14 cellular contexts compared by ENCODE assay signal in genomic region chr6:143755301-143755744, GRCh38.
A peak's percentile ranks its signal among the peaks of the same experiment; 100 is the strongest.
DNase-seq lines count a peak whose midpoint lies in the region; ATAC-seq, FAIRE-seq and TF ChIP-seq lines count a peak whose summit lies in the region.
"Had no signal": no experiment of that assay in that cellular context is flagged by ENCODE, and none has a peak within 500 bp of the region (broad histone marks: within the 10 kb centered on the region; RNA-seq: fewer than 3 reads in every experiment).

No MANE protein-coding gene starts in this region.

- ATAC-seq in A549 (peak in 1 of 2 experiments; percentile 34; a peak in 2 of 6 replicates), GM19023 (IDR thresholded peaks at IDR 0.05; ENCODE audit: unreplicated experiment) (no peak), GM21390 (IDR thresholded peaks at IDR 0.05; ENCODE audit: unreplicated experiment) (no peak)
- ATAC-seq: stimulated activated naive B cell treated with anti-CD40 and anti-IgM and Interleukin-4, amounts not matched to agents 10 μg/mL and 1 μg/mL and 100 μg/mL, for 72 hours had no signal

- peaks cover 11% of the 10 kb centered on the region; the same call in 2 of the 3 replicates for H3K4me1 ChIP-seq in A549

- no peak for TF ChIP-seq CTCF in A549 (IDR thresholded peaks at IDR 0.05)

- TF ChIP-seq EP300 in A549 (IDR thresholded peaks at IDR 0.05), result peak; percentile 10 to 59; a peak in 1 of 5 replicates

- POLR2A ChIA-PET in A549 (lab: Yijun Ruan, JAX), result no interaction called here

- FAIRE-seq in A549 (lab: Jason Lieb, UNC), result no peak
- FAIRE-seq: bronchial epithelial cell had no signal

- 42% methylated on average over 5 of the region's 5 CpGs for WGBS in A549 (ENCODE audit: missing lambda C conversion rate)

- peak overlapping the region; percentile 14 to 50; a peak in 1 of 6 replicates for H3K27ac ChIP-seq in A549

- DNase-seq in A549 (ENCODE audit: low read depth in 1 of 2, low spot score in 1 of 2) (peak; percentile 10 to 51), NCI-H226 (peak; percentile 90), dermis microvascular lymphatic vessel endothelial cell (ENCODE audit: low read depth in 2 of 2) (peak; percentile 64 to 76), lung microvascular endothelial cell (ENCODE audit: low read depth in 2 of 2) (peak; percentile 80 to 87), epidermal melanocyte (ENCODE audit: insufficient read length, low spot score) (no peak), SHP77 treated with DMSO at 0.1 percent for 48 hours (lab: John Stamatoyannopoulos, UW) (no peak)
- DNase-seq: GOT3; NCI-H1105; NCI-H345; nephron progenitor cell; stimulated activated naive B cell treated with anti-CD40 and anti-IgM and Interleukin-4, amounts not matched to agents 10 μg/mL and 1 μg/mL and 100 μg/mL, for 72 hours had no signal

- CTCF ChIA-PET in A549 (lab: Yijun Ruan, JAX), result no interaction called here

- H3K9me3 ChIP-seq in A549, result no peaks in the 10 kb centered on the region

- H3K4me3 ChIP-seq in A549, result no peak overlapping the region

- no peak for TF ChIP-seq RAD21 in A549 (conservative IDR thresholded peaks at IDR 0.05 in 1 of 2, IDR thresholded peaks at IDR 0.05 in 1 of 2)

- no peak for TF ChIP-seq POLR2A in A549 (IDR thresholded peaks at IDR 0.05; ENCODE audit: low read length)

- peak overlapping the region; percentile 32; the same call in 2 of the 3 replicates for H3K4me2 ChIP-seq in A549

TF ChIP-seq in A549, 52 proteins besides CTCF, POLR2A, EP300 and RAD21:
- TF ChIP-seq CEBPB (IDR thresholded peaks at IDR 0.05) (peak in 1 of 2 experiments; percentile 34; a peak in 2 of 4 replicates), GATA3 (IDR thresholded peaks at IDR 0.05; ENCODE audit: borderline replicate concordance) (peak; percentile 80), HDAC2 (IDR thresholded peaks at IDR 0.05) (no peak), BCL3 (IDR thresholded peaks at IDR 0.05) (0 out of 3 replicates have a peak, but pooled peaks have one; percentile 21)
- TF ChIP-seq, protein P1, sequence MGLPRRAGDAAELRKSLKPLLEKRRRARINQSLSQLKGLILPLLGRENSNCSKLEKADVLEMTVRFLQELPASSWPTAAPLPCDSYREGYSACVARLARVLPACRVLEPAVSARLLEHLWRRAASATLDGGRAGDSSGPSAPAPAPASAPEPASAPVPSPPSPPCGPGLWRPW (IDR thresholded peaks at IDR 0.05), result no peak

Comparison
In these comparisons a context has a peak if more than half of its experiments do, and no peak if none do; other contexts are left out.
1. DNase-seq: peak in A549 (2 of 2), NCI-H226 (single experiment), dermis microvascular lymphatic vessel endothelial cell (2 of 2) and lung microvascular endothelial cell (2 of 2); none in epidermal melanocyte (single experiment) and SHP77 treated with DMSO at 0.1 percent for 48 hours (single experiment).